In genomic region chr2:151728736-151729415, GRCh38 we compare ENCODE assay signal across 19 cellular contexts. TPM values are rescaled to one million over a fixed set of nuclear protein-coding genes. Genes with fewer than 3 reads are reported as not detected.
DNase-seq lines count a peak whose midpoint lies in the region; ATAC-seq, FAIRE-seq and TF ChIP-seq lines count a peak whose summit lies in the region.
"Had no signal": no experiment of that assay in that cellular context is flagged by ENCODE, and none has a peak within 500 bp of the region (broad histone marks: within the 10 kb centered on the region; RNA-seq: fewer than 3 reads in every experiment).

No MANE protein-coding gene starts in this region.

- in situ Hi-C loops in K562 (cut with MboI), result no loop called here

- FAIRE-seq in K562 (lab: Jason Lieb, UNC), result peak; percentile 62
- FAIRE-seq: endothelial cell of umbilical vein had no signal

- intact Hi-C loops in K562 (cut with micrococcal nuclease), result no loop called here

- H3K27ac Mint-ChIP-seq in neural crest cell (ENCODE audit: unreplicated experiment), result no peak overlapping the region
- H3K27ac Mint-ChIP-seq: activated CD4-positive, alpha-beta T cell treated with anti-CD3 and anti-CD28 coated beads for 36 hours; activated naive CD8-positive, alpha-beta T cell treated with anti-CD3 and anti-CD28 coated beads for 36 hours; activated T-cell treated with anti-CD3 and anti-CD28 coated beads, Interleukin-2, amount 50 U/mL, for 24 hours; CD4-positive, CD25-positive, alpha-beta regulatory T cell; stimulated activated naive CD8-positive, alpha-beta T cell treated with anti-CD3 and anti-CD28 coated beads, Interleukin-15, Interleukin-2, amounts not matched to agents 100 ng/mL and 50 ng/mL, for 24 hours had no signal

- H2AFZ ChIP-seq in K562 (ENCODE audit: low read depth, low read length), result no peak overlapping the region

- no peak for TF ChIP-seq RAD21 in K562 (CRISPR knock-in tag; conservative IDR thresholded peaks at IDR 0.05 in 1 of 2, IDR thresholded peaks at IDR 0.05 in 1 of 2)

- H3K27me3 Mint-ChIP-seq in neural crest cell (ENCODE audit: low read depth), result no peaks in the 10 kb centered on the region
- H3K27me3 Mint-ChIP-seq: activated naive CD8-positive, alpha-beta T cell treated with anti-CD3 and anti-CD28 coated beads for 36 hours; activated T-cell treated with anti-CD3 and anti-CD28 coated beads, Interleukin-2, amount 50 U/mL, for 24 hours; stimulated activated naive CD8-positive, alpha-beta T cell treated with anti-CD3 and anti-CD28 coated beads, Interleukin-15, Interleukin-2, amounts not matched to agents 100 ng/mL and 50 ng/mL, for 24 hours had no signal

- no peaks in the 10 kb centered on the region for H3K4me1 ChIP-seq in K562 (replicated peaks in 1 of 2; ENCODE audit: control insufficient read depth in 2 of 2, insufficient read depth in 2 of 2, low read length in 2 of 2)

- no peak for DNase-seq in HFF-Myc (ENCODE audit: extremely low read depth, low read depth)
- DNase-seq in K562 (ENCODE audit: extremely low read depth in 1 of 4, low spot score in 3 of 4), result peak in 1 of 4 experiments; percentile 21
- DNase-seq in neural crest cell (ENCODE audit: low read depth, low spot score), result no peak
- DNase-seq in central memory CD4-positive, alpha-beta T cell, result no peak
- no peak for DNase-seq in stimulated activated CD4-positive, alpha-beta T cell treated with anti-CD3 and anti-CD28 coated beads, Interleukin-4, amount 100 ng/mL, for 4 hours
- DNase-seq in NCI-H226, result no peak
- DNase-seq: activated CD4-positive, alpha-beta T cell treated with anti-CD3 and anti-CD28 coated beads for 36 hours; activated naive CD8-positive, alpha-beta T cell treated with anti-CD3 and anti-CD28 coated beads for 36 hours; activated T-cell treated with anti-CD3 and anti-CD28 coated beads, Interleukin-2, amount 50 U/mL, for 24 hours; CD4-positive, CD25-positive, alpha-beta regulatory T cell; GDM1; head of caudate nucleus; IMR-90 had no signal

- no peak for TF ChIP-seq POLR2A in K562 (conservative IDR thresholded peaks at IDR 0.05)

- H3K4me1 Mint-ChIP-seq in neural crest cell, result peaks cover 4% of the 10 kb centered on the region
- H3K4me1 Mint-ChIP-seq: activated CD4-positive, alpha-beta T cell treated with anti-CD3 and anti-CD28 coated beads for 36 hours; central memory CD8-positive, alpha-beta T cell had no signal

- TF ChIP-seq CTCF in GM12873 (IDR thresholded peaks at IDR 0.05; ENCODE audit: insufficient read depth, low read depth, low read length, missing control alignments) (peak; percentile 37), HFF-Myc (IDR thresholded peaks at IDR 0.05; ENCODE audit: low read depth, low read length, missing control alignments) (peak; percentile 11), K562 (IDR thresholded peaks at IDR 0.05 in 2 of 3, conservative IDR thresholded peaks at IDR 0.05 in 1 of 3; ENCODE audit: insufficient read depth in 2 of 3, low read depth in 1 of 3, low read length in 3 of 3) (peak; percentile 13 to 34 (median 32); a peak in 4 of 6 replicates), neural crest cell (conservative IDR thresholded peaks at IDR 0.05) (peak; percentile 32)

- ATAC-seq in K562, result peak; percentile 84
- no peak for ATAC-seq in HG03280 (IDR thresholded peaks at IDR 0.05; ENCODE audit: unreplicated experiment)
- ATAC-seq: activated CD4-positive, alpha-beta T cell treated with anti-CD3 and anti-CD28 coated beads for 36 hours; left lobe of liver had no signal

- H3K36me3 ChIP-seq in K562 (ENCODE audit: control insufficient read depth, insufficient read depth, low read length), result no peaks in the 10 kb centered on the region

- POLR2A ChIA-PET in K562 (lab: Yijun Ruan, JAX), result interaction anchor here (0.7 to 2.6 kb wide), 2 partner anchors 12 to 35 kb away, joined by 3 to 6 read pairs; no protein-coding TSS in a partner anchor

- no peak overlapping the region for H3K4me2 ChIP-seq in K562 (ENCODE audit: insufficient read depth, low read length)

- H3K79me2 ChIP-seq in K562 (ENCODE audit: control insufficient read depth, insufficient read depth, low read length), result no peaks in the 10 kb centered on the region

- no peaks in the 10 kb centered on the region for H3K27me3 ChIP-seq in K562 (ENCODE audit: control insufficient read depth in 2 of 2, insufficient read depth in 2 of 2, low read length in 2 of 2)

- 15% methylated on average over 3 of the region's 3 CpGs for WGBS in K562 (ENCODE audit: insufficient coverage, low coverage, missing lambda C conversion rate)

- no peaks in the 10 kb centered on the region for H3K36me3 Mint-ChIP-seq in neural crest cell (ENCODE audit: low read depth)
- H3K36me3 Mint-ChIP-seq: activated naive CD8-positive, alpha-beta T cell treated with anti-CD3 and anti-CD28 coated beads for 36 hours had no signal

- H3K9ac ChIP-seq in K562 (ENCODE audit: insufficient read depth in 1 of 2, low read depth in 2 of 2, low read length in 2 of 2), result no peak overlapping the region

- H3K9me1 ChIP-seq in K562 (ENCODE audit: control insufficient read depth, insufficient read depth, low read length), result no peaks in the 10 kb centered on the region

- no peaks in the 10 kb centered on the region for H3K9me3 Mint-ChIP-seq in neural crest cell
- H3K9me3 Mint-ChIP-seq: activated naive CD8-positive, alpha-beta T cell treated with anti-CD3 and anti-CD28 coated beads for 36 hours; activated T-cell treated with anti-CD3 and anti-CD28 coated beads, Interleukin-2, amount 50 U/mL, for 24 hours; central memory CD8-positive, alpha-beta T cell; stimulated activated naive CD8-positive, alpha-beta T cell treated with anti-CD3 and anti-CD28 coated beads, Interleukin-15, Interleukin-2, amounts not matched to agents 100 ng/mL and 50 ng/mL, for 24 hours had no signal

- H3K4me3 ChIP-seq in HFF-Myc (replicated peaks; ENCODE audit: low read depth, low read length), result no peak overlapping the region
- H3K4me3 ChIP-seq in K562, result no peak overlapping the region

- H3K4me3 Mint-ChIP-seq in neural crest cell, result no peak overlapping the region
- H3K4me3 Mint-ChIP-seq: activated CD4-positive, alpha-beta T cell treated with anti-CD3 and anti-CD28 coated beads for 36 hours; activated naive CD8-positive, alpha-beta T cell treated with anti-CD3 and anti-CD28 coated beads for 36 hours; activated T-cell treated with anti-CD3 and anti-CD28 coated beads, Interleukin-2, amount 50 U/mL, for 24 hours; CD4-positive, CD25-positive, alpha-beta regulatory T cell; central memory CD8-positive, alpha-beta T cell; stimulated activated naive CD8-positive, alpha-beta T cell treated with anti-CD3 and anti-CD28 coated beads, Interleukin-15, Interleukin-2, amounts not matched to agents 100 ng/mL and 50 ng/mL, for 24 hours had no signal

- CTCF ChIA-PET in K562 (lab: Yijun Ruan, JAX; ENCODE audit: low intra/inter-chr PET ratio), result no interaction called here

- no peaks in the 10 kb centered on the region for H3K9me3 ChIP-seq in K562 (replicated peaks; ENCODE audit: control insufficient read depth, insufficient read depth, low read depth, low read length)

- no peak for TF ChIP-seq EP300 in K562 (IDR thresholded peaks at IDR 0.05; ENCODE audit: low read length)

- H3K27ac ChIP-seq in K562 (ENCODE audit: extremely low read depth, low read depth, low read length), result no peak overlapping the region

- no TSS peak for BruUV-seq in K562 (replicated peaks; lab: Mats Ljungman, UMichigan)

- no peaks in the 10 kb centered on the region for H4K20me1 ChIP-seq in K562 (replicated peaks; ENCODE audit: control insufficient read depth, insufficient read depth, low read length)

TF ChIP-seq in K562, 482 proteins besides CTCF, POLR2A, EP300 and RAD21 (continues in another document):
- peak; percentile 32; the same call in 1 of the 2 replicates for TF ChIP-seq PKNOX1 (IDR thresholded peaks at IDR 0.05)

RNA-seq across cellular contexts. Expression of gene NEB, which starts 5.4 kb away (rescaled TPM):
- 1.6 and 8.7 TPM in 2 replicates for total RNA-seq in K562 (2011; cell fraction: chromatin; rRNA removed; ENCODE audit: low replicate concordance)
- 0.50 and 1.4 TPM in 2 replicates for total RNA-seq in K562 (2011; cell fraction: nucleolus; rRNA removed)
- 2.7 and 3.7 TPM in 2 replicates for total RNA-seq in K562 (2011; cell fraction: nucleoplasm; rRNA removed)
- total RNA-seq in K562 (2014; rRNA removed), result 2.7 and 3.8 TPM in 2 replicates
- 3.8 and 5.1 TPM in 2 replicates for total RNA-seq in K562 (2014; rRNA removed; fragmentation: Illumina TruSeq; extraction: Trizol)
- 3.6 and 4.4 TPM in 2 replicates for total RNA-seq in K562 (2015; rRNA removed; fragmentation: Illumina TruSeq; extraction: Trizol)
- 2.2 and 2.5 TPM in 2 replicates for total RNA-seq in K562 (2021)
- 0.65 and 1.7 TPM in 2 replicates for polyA plus RNA-seq in K562 (2011; rRNA removed)
- 0.49 and 0.63 TPM in 2 replicates for polyA plus RNA-seq in K562 (2011; cell fraction: cytosol; rRNA removed)
- polyA plus RNA-seq in K562 (2011; cell fraction: nucleus; rRNA removed), result 2.0 and 2.9 TPM in 2 replicates
- 3.9 and 12.9 TPM in 2 replicates for polyA plus RNA-seq in K562 (2012)
- polyA plus RNA-seq in K562 (2014; fragmentation: Illumina TruSeq; extraction: Trizol), result 3.2 and 3.7 TPM in 2 replicates
- polyA plus RNA-seq in K562 (2014; fragmentation: Nextera tagmentation; extraction: Ambion mirVana), result 1 to 10 TPM; 1.7 to 3.4 TPM
- polyA plus RNA-seq in K562 (2014; rRNA removed), result 2.9 and 8.3 TPM in 2 replicates
- polyA minus RNA-seq in K562 (2011; rRNA and poly(A)+ RNA removed), result 2.6 and 3.6 TPM in 2 replicates
- 1.2 and 1.7 TPM in 2 replicates for polyA minus RNA-seq in K562 (2011; cell fraction: cytosol; rRNA and poly(A)+ RNA removed)
- 4.2 and 4.4 TPM in 2 replicates for polyA minus RNA-seq in K562 (2011; cell fraction: nucleus; rRNA and poly(A)+ RNA removed)
- total RNA-seq in neural crest cell, result 0.57 and 0.77 TPM in 2 replicates
- polyA plus RNA-seq: IMR-90 had no signal
